17 cellular contexts compared by ENCODE assay signal in the genomic region with DNA sequence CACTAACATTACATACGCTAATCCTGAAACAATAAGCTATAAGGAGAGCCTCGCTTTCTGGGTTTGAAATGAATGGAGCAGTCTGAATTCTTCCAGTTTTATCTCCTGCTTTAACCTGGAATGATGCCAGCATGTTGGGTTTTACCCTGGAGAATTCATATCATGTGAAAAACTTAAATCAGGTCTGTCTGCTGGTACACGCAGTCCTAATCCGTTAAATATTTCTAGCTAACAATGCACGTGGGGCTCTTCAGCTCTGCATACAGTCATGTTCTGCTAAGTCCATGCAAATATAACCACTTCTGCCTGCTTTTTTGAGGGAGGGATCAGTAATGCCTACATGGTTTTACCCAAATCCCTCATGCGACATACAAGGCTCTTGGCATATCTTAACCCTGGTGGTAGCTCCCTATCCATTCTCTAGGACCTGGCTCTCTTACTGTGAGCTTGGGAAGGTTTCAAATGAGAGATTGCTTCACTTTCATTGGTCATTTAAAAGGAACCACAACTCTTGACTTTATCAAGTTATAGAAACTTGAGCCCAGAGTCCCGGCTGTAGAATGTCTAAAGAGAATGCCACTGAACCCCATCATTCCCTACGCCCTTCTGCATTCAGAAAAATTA.
A peak's percentile ranks its signal among the peaks of the same experiment; 100 is the strongest.
DNase-seq lines count a peak whose midpoint lies in the region; ATAC-seq, FAIRE-seq and TF ChIP-seq lines count a peak whose summit lies in the region.
"Had no signal": no experiment of that assay in that cellular context is flagged by ENCODE, and none has a peak within 500 bp of the region (broad histone marks: within the 10 kb centered on the region; RNA-seq: fewer than 3 reads in every experiment).

No MANE protein-coding gene starts in this region.

- no peak overlapping the region for H3K4me3 Mint-ChIP-seq in stimulated activated effector memory CD8-positive, alpha-beta T cell treated with anti-CD3 and anti-CD28 coated beads, Interleukin-12 subunit alpha, Interleukin-12 subunit beta, amount 100 ng/mL, for 72 hours
- H3K4me3 Mint-ChIP-seq: activated B cell treated with CpG ODN at 0.5 μM for 24 hours; activated naive CD4-positive, alpha-beta T cell treated with anti-CD3 and anti-CD28 coated beads for 36 hours; natural killer cell treated with Interleukin-12 subunit alpha and Interleukin-12 subunit beta and Interleukin-15 and Interleukin-18, amount 100 ng/mL, for 72 hours had no signal

- BruUV-seq in K562 (replicated peaks; lab: Mats Ljungman, UMichigan): no TSS peak

- H3K4me2 ChIP-seq in K562 (ENCODE audit: insufficient read depth, low read length): no peak overlapping the region

- no peaks in the 10 kb centered on the region; a peak in 2 of 5 replicates for H3K4me1 ChIP-seq in K562 (replicated peaks in 1 of 2; ENCODE audit: control insufficient read depth in 2 of 2, insufficient read depth in 2 of 2, low read length in 2 of 2)
- no peaks in the 10 kb centered on the region for H3K4me1 ChIP-seq in upper lobe of right lung

- no peak overlapping the region for H3K4me3 ChIP-seq in K562
- H3K4me3 ChIP-seq in upper lobe of right lung: no peak overlapping the region
- H3K4me3 ChIP-seq: sigmoid colon had no signal

- H3K4me1 Mint-ChIP-seq in stimulated activated effector memory CD8-positive, alpha-beta T cell treated with anti-CD3 and anti-CD28 coated beads, Interleukin-12 subunit alpha, Interleukin-12 subunit beta, amount 100 ng/mL, for 72 hours: no peaks in the 10 kb centered on the region
- H3K4me1 Mint-ChIP-seq: activated B cell treated with CpG ODN at 0.5 μM for 24 hours had no signal

- H3K36me3 ChIP-seq in K562 (ENCODE audit: control insufficient read depth, insufficient read depth, low read length) (no peaks in the 10 kb centered on the region), upper lobe of right lung (no peaks in the 10 kb centered on the region)
- H3K36me3 ChIP-seq: sigmoid colon had no signal

- H3K9me1 ChIP-seq in K562 (ENCODE audit: control insufficient read depth, insufficient read depth, low read length): no peaks in the 10 kb centered on the region

- no peak overlapping the region for H2AFZ ChIP-seq in K562 (ENCODE audit: low read depth, low read length)

- DNase-seq in NCI-H345 (lab: John Stamatoyannopoulos, UW) (peak; percentile 41), NCI-H345 treated with DMSO at 0.1 percent for 48 hours (lab: John Stamatoyannopoulos, UW; ENCODE audit: unreplicated experiment) (no peak), K562 (ENCODE audit: extremely low read depth in 1 of 4, low spot score in 3 of 4) (no peak), left ventricle myocardium superior (no peak), upper lobe of right lung (no peak)
- DNase-seq in NK-92 treated with Interleukin-12 subunit alpha and Interleukin-12 subunit beta, amount 100 ng/mL, for 24 hours (lab: John Stamatoyannopoulos, UW): no peak
- DNase-seq in stimulated activated effector memory CD8-positive, alpha-beta T cell treated with anti-CD3 and anti-CD28 coated beads, Interleukin-12 subunit alpha, Interleukin-12 subunit beta, amount 100 ng/mL, for 72 hours (ENCODE audit: low spot score in 2 of 2): no peak
- DNase-seq in stimulated activated CD4-positive, alpha-beta T cell treated with anti-CD3 and anti-CD28 coated beads, Interleukin-2, amount 100 ng/mL, for 48 hours: no peak
- DNase-seq: activated B cell treated with CpG ODN at 0.5 μM for 24 hours; activated naive CD4-positive, alpha-beta T cell treated with anti-CD3 and anti-CD28 coated beads for 36 hours; COR-L47; NCI-H2029; sigmoid colon had no signal

- no peaks in the 10 kb centered on the region for H3K9me3 Mint-ChIP-seq in stimulated activated effector memory CD8-positive, alpha-beta T cell treated with anti-CD3 and anti-CD28 coated beads, Interleukin-12 subunit alpha, Interleukin-12 subunit beta, amount 100 ng/mL, for 72 hours
- H3K9me3 Mint-ChIP-seq: activated B cell treated with CpG ODN at 0.5 μM for 24 hours; activated naive CD4-positive, alpha-beta T cell treated with anti-CD3 and anti-CD28 coated beads for 36 hours; natural killer cell treated with Interleukin-12 subunit alpha and Interleukin-12 subunit beta and Interleukin-15 and Interleukin-18, amount 100 ng/mL, for 72 hours had no signal

- H3K27ac Mint-ChIP-seq in stimulated activated effector memory CD8-positive, alpha-beta T cell treated with anti-CD3 and anti-CD28 coated beads, Interleukin-12 subunit alpha, Interleukin-12 subunit beta, amount 100 ng/mL, for 72 hours: no peak overlapping the region
- H3K27ac Mint-ChIP-seq: activated B cell treated with CpG ODN at 0.5 μM for 24 hours; activated naive CD4-positive, alpha-beta T cell treated with anti-CD3 and anti-CD28 coated beads for 36 hours; natural killer cell treated with Interleukin-12 subunit alpha and Interleukin-12 subunit beta and Interleukin-15 and Interleukin-18, amount 100 ng/mL, for 72 hours had no signal

- WGBS in K562 (ENCODE audit: insufficient coverage, low coverage, missing lambda C conversion rate): 21% methylated on average over 8 of the region's 8 CpGs

- H3K9ac ChIP-seq in K562 (ENCODE audit: insufficient read depth in 1 of 2, low read depth in 2 of 2, low read length in 2 of 2): no peak overlapping the region

- POLR2A ChIA-PET in K562 (lab: Yijun Ruan, JAX): interaction anchor here (0.6 kb wide), 1 partner anchor 15 kb away, joined by 5 read pairs; no protein-coding TSS in a partner anchor

- no peak for TF ChIP-seq POLR2A in K562 (conservative IDR thresholded peaks at IDR 0.05)

- no peak for TF ChIP-seq EP300 in K562 (IDR thresholded peaks at IDR 0.05; ENCODE audit: low read length)

- H3K36me3 Mint-ChIP-seq in stimulated activated effector memory CD8-positive, alpha-beta T cell treated with anti-CD3 and anti-CD28 coated beads, Interleukin-12 subunit alpha, Interleukin-12 subunit beta, amount 100 ng/mL, for 72 hours: no peaks in the 10 kb centered on the region
- H3K36me3 Mint-ChIP-seq: natural killer cell treated with Interleukin-12 subunit alpha and Interleukin-12 subunit beta and Interleukin-15 and Interleukin-18, amount 100 ng/mL, for 72 hours had no signal

- FAIRE-seq in K562 (lab: Jason Lieb, UNC): no peak
- FAIRE-seq: A204.1, endothelial cell of umbilical vein had no signal

- in situ Hi-C loops in K562 (cut with MboI): no loop called here

- no peak for TF ChIP-seq CTCF in K562 (IDR thresholded peaks at IDR 0.05 in 2 of 3, conservative IDR thresholded peaks at IDR 0.05 in 1 of 3; ENCODE audit: insufficient read depth in 2 of 3, low read depth in 1 of 3, low read length in 3 of 3)
- no peak for TF ChIP-seq CTCF in upper lobe of right lung (IDR thresholded peaks at IDR 0.05)

- no peaks in the 10 kb centered on the region; the same call in 1 of the 2 replicates for H4K20me1 ChIP-seq in K562 (replicated peaks; ENCODE audit: control insufficient read depth, insufficient read depth, low read length)

- H3K9me3 ChIP-seq in K562 (replicated peaks; ENCODE audit: control insufficient read depth, insufficient read depth, low read depth, low read length): no peaks in the 10 kb centered on the region
- H3K9me3 ChIP-seq in upper lobe of right lung: no peaks in the 10 kb centered on the region
- H3K9me3 ChIP-seq: sigmoid colon had no signal

- TF ChIP-seq RAD21 in K562 (CRISPR knock-in tag; conservative IDR thresholded peaks at IDR 0.05 in 1 of 2, IDR thresholded peaks at IDR 0.05 in 1 of 2): no peak

- intact Hi-C loops in K562 (cut with micrococcal nuclease): no loop called here
- intact Hi-C loops in left ventricle myocardium superior (cut with micrococcal nuclease): no loop called here
- intact Hi-C loops in upper lobe of right lung (cut with DNase I): no loop called here

- peaks cover 0 to 4% of the 10 kb centered on the region in 2 experiments; a peak in 1 of 5 replicates for H3K27me3 ChIP-seq in K562 (ENCODE audit: control insufficient read depth in 2 of 2, insufficient read depth in 2 of 2, low read length in 2 of 2)
- H3K27me3 ChIP-seq in upper lobe of right lung: no peaks in the 10 kb centered on the region
- H3K27me3 ChIP-seq: sigmoid colon had no signal

- ATAC-seq in K562 (no peak), left ventricle myocardium superior (peak; percentile 86), upper lobe of right lung (peak; percentile 22)
- ATAC-seq in stimulated activated effector memory CD8-positive, alpha-beta T cell treated with anti-CD3 and anti-CD28 coated beads, Interleukin-12 subunit alpha, Interleukin-12 subunit beta, amount 100 ng/mL, for 72 hours: no peak
- ATAC-seq: natural killer cell treated with Interleukin-12 subunit alpha and Interleukin-12 subunit beta and Interleukin-15 and Interleukin-18, amount 100 ng/mL, for 72 hours had no signal

- no peaks in the 10 kb centered on the region for H3K79me2 ChIP-seq in K562 (ENCODE audit: control insufficient read depth, insufficient read depth, low read length)

- H3K27ac ChIP-seq in K562 (ENCODE audit: extremely low read depth, low read depth, low read length) (no peak overlapping the region), upper lobe of right lung (no peak overlapping the region)
- H3K27ac ChIP-seq: HL-60 had no signal

- CTCF ChIA-PET in K562 (lab: Yijun Ruan, JAX; ENCODE audit: low intra/inter-chr PET ratio): no interaction called here

TF ChIP-seq in K562, 482 proteins besides CTCF, POLR2A, EP300 and RAD21 (continues in another document):
- TF ChIP-seq NFIC (IDR thresholded peaks at IDR 0.05) (peak; percentile 21; the same call in 1 of the 2 replicates), NFATC3 (IDR thresholded peaks at IDR 0.05) (no peak)
- TF ChIP-seq, protein P1, sequence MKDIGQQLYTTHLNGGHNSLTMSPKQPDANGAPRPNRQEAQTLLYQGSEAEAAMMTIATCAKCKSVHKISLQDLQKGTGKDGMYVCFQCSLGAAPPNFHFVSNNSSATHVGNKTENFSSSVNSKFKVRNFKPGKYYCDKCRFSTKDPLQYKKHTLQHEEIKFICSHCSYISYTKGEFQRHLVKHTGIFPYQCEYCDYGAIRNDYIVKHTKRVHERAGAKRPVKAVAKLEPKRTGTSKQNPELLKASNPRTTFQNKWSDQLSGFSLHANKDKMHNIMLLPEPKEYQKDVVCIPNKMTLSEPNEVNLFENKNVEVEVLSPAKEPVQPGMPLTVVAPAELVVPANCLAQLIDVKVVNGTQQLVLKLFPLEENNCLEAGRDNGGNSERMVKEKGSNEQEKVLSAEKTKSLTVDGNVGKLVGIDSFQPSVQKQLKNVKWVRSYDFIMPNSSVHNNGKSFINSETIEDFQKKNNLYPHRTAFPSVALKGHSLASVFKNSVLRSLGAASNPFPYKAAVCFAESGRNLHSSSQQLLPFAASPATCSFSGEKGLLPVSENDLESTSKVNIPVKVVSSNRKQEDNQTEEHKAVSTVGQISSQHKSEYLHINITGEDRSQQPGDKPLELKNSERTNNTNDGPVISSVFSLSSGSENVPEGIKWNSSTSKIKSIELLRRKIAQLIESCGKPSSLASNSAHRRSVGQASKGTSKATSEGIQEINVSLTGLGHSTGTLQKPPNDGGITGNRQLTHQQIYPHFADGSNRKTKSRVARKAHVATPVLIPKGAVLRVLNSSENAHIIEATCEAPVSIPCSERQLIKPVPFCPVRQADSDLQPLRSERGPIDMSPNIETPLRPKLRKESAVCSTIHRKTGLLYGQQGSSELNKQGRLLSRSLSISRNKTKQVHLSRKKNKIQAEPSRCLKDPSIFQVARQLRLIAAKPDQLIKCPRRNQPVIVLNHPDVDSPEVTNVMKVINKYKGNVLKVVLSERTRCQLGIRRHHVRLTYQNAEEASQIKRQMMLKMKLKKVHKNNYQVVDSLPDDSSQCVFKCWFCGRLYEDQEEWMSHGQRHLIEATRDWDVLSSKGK (CRISPR knock-in tag; IDR thresholded peaks at IDR 0.05): no peak

Comparison
In these comparisons a context has a peak if more than half of its experiments do, and no peak if none do; other contexts are left out.
1. ATAC-seq: peak in left ventricle myocardium superior (single experiment) and upper lobe of right lung (single experiment); none in K562 (single experiment) and stimulated activated effector memory CD8-positive, alpha-beta T cell treated with anti-CD3 and anti-CD28 coated beads, Interleukin-12 subunit alpha, Interleukin-12 subunit beta, amount 100 ng/mL, for 72 hours (single experiment).